15 cellular contexts compared by ENCODE assay signal in the genomic region with DNA sequence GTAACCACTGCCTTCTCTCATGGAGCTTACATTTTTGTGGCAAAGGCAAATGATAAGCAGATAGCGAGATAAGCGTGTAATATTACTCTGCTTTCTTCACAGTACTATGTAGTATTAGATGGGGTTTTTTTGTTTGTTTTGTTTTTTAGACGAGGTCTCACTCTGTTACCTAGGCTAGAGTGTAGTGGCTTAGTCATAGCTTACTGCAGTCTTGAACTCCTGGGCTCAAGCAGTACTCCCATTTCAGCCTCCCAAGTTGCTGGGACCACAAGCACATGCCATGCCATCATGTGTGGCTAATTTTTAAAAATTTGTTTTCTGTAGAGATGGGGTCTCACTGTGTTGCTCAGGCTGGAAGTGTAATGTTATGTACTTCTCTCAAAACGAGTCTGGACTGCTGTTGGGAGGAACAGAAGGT. TPM values are rescaled to one million over a fixed set of nuclear protein-coding genes. Genes with fewer than 3 reads are reported as not detected.
DNase-seq lines count a peak whose midpoint lies in the region; ATAC-seq, FAIRE-seq and TF ChIP-seq lines count a peak whose summit lies in the region.
"Had no signal": no experiment of that assay in that cellular context is flagged by ENCODE, and none has a peak within 500 bp of the region (broad histone marks: within the 10 kb centered on the region; RNA-seq: fewer than 3 reads in every experiment).

No MANE protein-coding gene starts in this region.

- intact Hi-C loops in GM12878 (cut with micrococcal nuclease; ENCODE audit: unreplicated experiment): no loop called here
- intact Hi-C loops in gastrocnemius medialis (cut with DNase I; ENCODE audit: low total_unique reads): no loop called here
- intact Hi-C loops in head of caudate nucleus (cut with DNase I): no loop called here

- 71% methylated on average over 4 of the region's 4 CpGs for WGBS in GM12878 (ENCODE audit: insufficient coverage, insufficient replicate concordance, low lambda C conversion rate, missing lambda C conversion rate)

- H3K36me3 ChIP-seq in GM12878 (ENCODE audit: control insufficient read depth in 2 of 2, insufficient read depth in 2 of 2, low read length in 1 of 2): peaks cover 0 to 14% of the 10 kb centered on the region in 2 experiments; a peak in 2 of 4 replicates
- H3K36me3 ChIP-seq in gastrocnemius medialis: no peaks in the 10 kb centered on the region

- no peak overlapping the region for H3K4me3 ChIP-seq in GM12878
- peak overlapping the region in 1 of 4 donors; percentile 6 for H3K4me3 ChIP-seq in gastrocnemius medialis
- H3K4me3 ChIP-seq: body of pancreas had no signal

- TF ChIP-seq EP300 in GM12878 (IDR thresholded peaks at IDR 0.05; ENCODE audit: borderline replicate concordance in 1 of 2, control insufficient read depth in 1 of 2, low read depth in 2 of 2, low read length in 2 of 2): no peak

- no peaks in the 10 kb centered on the region for H3K9me3 Mint-ChIP-seq in T-helper 1 cell treated with Interleukin-12 subunit alpha and Interleukin-12 subunit beta and Interleukin-4 antibody, amounts not matched to agents 30 μg/mL and 1 μg/mL, for 36 hours
- H3K9me3 Mint-ChIP-seq: nephron had no signal

- H4K20me1 ChIP-seq in GM12878 (ENCODE audit: control insufficient read depth, insufficient read depth): no peaks in the 10 kb centered on the region; the same call in 1 of the 2 replicates

- H3K9ac ChIP-seq in GM12878 (ENCODE audit: control insufficient read depth, insufficient read depth, low read length): no peak overlapping the region

- H3K4me2 ChIP-seq in GM12878 (ENCODE audit: control insufficient read depth, insufficient read depth): no peak overlapping the region

- TF ChIP-seq RAD21 in GM12878 (IDR thresholded peaks at IDR 0.05; ENCODE audit: insufficient read depth, low read depth, low read length): no peak

- DNase-seq in T-helper 1 cell: no peak
- peak; percentile 43 for DNase-seq in MV-4-11 (lab: John Stamatoyannopoulos, UW)
- no peak for DNase-seq in GM12878 (ENCODE audit: low read depth, low spot score)
- DNase-seq in gastrocnemius medialis: no peak
- DNase-seq in head of caudate nucleus: no peak
- no peak for DNase-seq in substantia nigra (lab: John Stamatoyannopoulos, UW)
- DNase-seq: activated CD4-positive, alpha-beta T cell treated with anti-CD3 and anti-CD28 coated beads, Interleukin-2, amount 50 U/mL, for 4 hours; body of pancreas; NCI-H510A treated with DMSO at 0.1 percent for 48 hours; stimulated activated CD4-positive, alpha-beta T cell treated with anti-CD3 and anti-CD28 coated beads, Interleukin-12 subunit alpha, Interleukin-12 subunit beta, amount 100 ng/mL, for 4 hours; stimulated activated CD8-positive, alpha-beta memory T cell treated with anti-CD3 and anti-CD28 coated beads, Interleukin-4, amount 100 ng/mL, for 48 hours had no signal

- SMC1A ChIA-PET in GM12878 (lab: Charles Lee; ENCODE audit: uncharacterized antibody, unreplicated experiment): interaction anchor here (1.0 to 3.4 kb wide), 11 partner anchors 10 to 141 kb away, joined by 3 to 28 read pairs (median 4); no protein-coding TSS in a partner anchor

- no peaks in the 10 kb centered on the region for H3K27me3 Mint-ChIP-seq in T-helper 1 cell treated with Interleukin-12 subunit alpha and Interleukin-12 subunit beta and Interleukin-4 antibody, amounts not matched to agents 30 μg/mL and 1 μg/mL, for 36 hours (ENCODE audit: low read depth)

- peak overlapping the region; percentile 17 for H3K4me3 Mint-ChIP-seq in T-helper 1 cell treated with Interleukin-12 subunit alpha and Interleukin-12 subunit beta and Interleukin-4 antibody, amounts not matched to agents 30 μg/mL and 1 μg/mL, for 36 hours
- H3K4me3 Mint-ChIP-seq: nephron had no signal

- RAD21 ChIA-PET in GM12878 (lab: Charles Lee; ENCODE audit: unreplicated experiment): interaction anchor here (0.6 to 3.3 kb wide), 7 partner anchors 10 to 152 kb away, joined by 3 to 15 read pairs (median 3); no protein-coding TSS in a partner anchor

- H3K9me3 ChIP-seq in GM12878 (replicated peaks; ENCODE audit: control insufficient read depth, insufficient read depth, low read length) (peaks cover 10% of the 10 kb centered on the region), gastrocnemius medialis (no peaks in the 10 kb centered on the region)
- H3K9me3 ChIP-seq: body of pancreas had no signal

- H3K27ac ChIP-seq in GM12878 (ENCODE audit: control insufficient read depth, insufficient read depth): no peak overlapping the region
- H3K27ac ChIP-seq in gastrocnemius medialis: peak overlapping the region; percentile 58 to 92 (median 86)
- H3K27ac ChIP-seq in substantia nigra (ENCODE audit: low read depth, low read length, poor library complexity, severe bottlenecking): no peak overlapping the region
- H3K27ac ChIP-seq: 22Rv1, body of pancreas had no signal

- H3K4me1 Mint-ChIP-seq in T-helper 1 cell treated with Interleukin-12 subunit alpha and Interleukin-12 subunit beta and Interleukin-4 antibody, amounts not matched to agents 30 μg/mL and 1 μg/mL, for 36 hours (ENCODE audit: low read depth): peaks cover 53% of the 10 kb centered on the region

- no peak overlapping the region for H2AFZ ChIP-seq in GM12878 (ENCODE audit: control insufficient read depth, low read depth, low read length)

- no peak for FAIRE-seq in GM12878 (lab: Jason Lieb, UNC)

- CTCF ChIA-PET in GM12878 (lab: Yijun Ruan, JAX): interaction anchor here (0.6 to 1.7 kb wide), 3 partner anchors 14 to 22 kb away, joined by 3 to 6 read pairs (median 4); no protein-coding TSS in a partner anchor

- peak; percentile 47 for ATAC-seq in GM12878
- ATAC-seq in gastrocnemius medialis: no peak
- no peak for ATAC-seq in HG02973 (IDR thresholded peaks at IDR 0.05; ENCODE audit: unreplicated experiment)
- ATAC-seq: body of pancreas had no signal

- H3K4me1 ChIP-seq in GM12878 (ENCODE audit: control insufficient read depth, insufficient read depth, low read length) (peaks cover 7% of the 10 kb centered on the region), gastrocnemius medialis (peaks cover 87 to 91% of the 10 kb centered on the region in 2 donors)

- peak overlapping the region; percentile 43 for H3K27ac Mint-ChIP-seq in T-helper 1 cell treated with Interleukin-12 subunit alpha and Interleukin-12 subunit beta and Interleukin-4 antibody, amounts not matched to agents 30 μg/mL and 1 μg/mL, for 36 hours
- H3K27ac Mint-ChIP-seq: nephron had no signal

- TF ChIP-seq POLR2A in GM12878 (IDR thresholded peaks at IDR 0.05; ENCODE audit: low read depth, low read length) (no peak), gastrocnemius medialis (IDR thresholded peaks at IDR 0.05) (no peak)

- no peaks in the 10 kb centered on the region for H3K27me3 ChIP-seq in GM12878 (replicated peaks in 1 of 2; ENCODE audit: control insufficient read depth in 2 of 2, insufficient read depth in 2 of 2, low read length in 1 of 2)
- no peaks in the 10 kb centered on the region for H3K27me3 ChIP-seq in gastrocnemius medialis
- H3K27me3 ChIP-seq: body of pancreas had no signal

- in situ Hi-C loops in GM12878 (cut with MboI) (no loop called here), gastrocnemius medialis (cut with MboI; ENCODE audit: low sequenced_read_pairs in 4 of 4) (no loop called here)

- H3K36me3 Mint-ChIP-seq in T-helper 1 cell treated with Interleukin-12 subunit alpha and Interleukin-12 subunit beta and Interleukin-4 antibody, amounts not matched to agents 30 μg/mL and 1 μg/mL, for 36 hours (ENCODE audit: low read depth): peaks cover 21% of the 10 kb centered on the region

- BruUV-seq in GM12878 (replicated peaks; lab: Mats Ljungman, UMichigan): no TSS peak

- TF ChIP-seq CTCF in GM12878 (IDR thresholded peaks at IDR 0.05 in 2 of 3, conservative IDR thresholded peaks at IDR 0.05 in 1 of 3; ENCODE audit: control insufficient read depth in 2 of 3, extremely low read depth in 1 of 3, insufficient read depth in 1 of 3, low read depth in 3 of 3, low read length in 3 of 3) (no peak), gastrocnemius medialis (IDR thresholded peaks at IDR 0.05 in 4 of 5, conservative IDR thresholded peaks at IDR 0.05 in 1 of 5) (no peak)

- H3K79me2 ChIP-seq in GM12878 (ENCODE audit: control insufficient read depth, insufficient read depth, low read length): peaks cover 96% of the 10 kb centered on the region

- POLR2A ChIA-PET in GM12878 (lab: Charles Lee): interaction anchor here (0.7 kb wide), 1 partner anchor 10 kb away, joined by 3 read pairs; no protein-coding TSS in a partner anchor

TF ChIP-seq in GM12878, 131 proteins besides CTCF, POLR2A, EP300 and RAD21:
- TF ChIP-seq, protein P1, sequence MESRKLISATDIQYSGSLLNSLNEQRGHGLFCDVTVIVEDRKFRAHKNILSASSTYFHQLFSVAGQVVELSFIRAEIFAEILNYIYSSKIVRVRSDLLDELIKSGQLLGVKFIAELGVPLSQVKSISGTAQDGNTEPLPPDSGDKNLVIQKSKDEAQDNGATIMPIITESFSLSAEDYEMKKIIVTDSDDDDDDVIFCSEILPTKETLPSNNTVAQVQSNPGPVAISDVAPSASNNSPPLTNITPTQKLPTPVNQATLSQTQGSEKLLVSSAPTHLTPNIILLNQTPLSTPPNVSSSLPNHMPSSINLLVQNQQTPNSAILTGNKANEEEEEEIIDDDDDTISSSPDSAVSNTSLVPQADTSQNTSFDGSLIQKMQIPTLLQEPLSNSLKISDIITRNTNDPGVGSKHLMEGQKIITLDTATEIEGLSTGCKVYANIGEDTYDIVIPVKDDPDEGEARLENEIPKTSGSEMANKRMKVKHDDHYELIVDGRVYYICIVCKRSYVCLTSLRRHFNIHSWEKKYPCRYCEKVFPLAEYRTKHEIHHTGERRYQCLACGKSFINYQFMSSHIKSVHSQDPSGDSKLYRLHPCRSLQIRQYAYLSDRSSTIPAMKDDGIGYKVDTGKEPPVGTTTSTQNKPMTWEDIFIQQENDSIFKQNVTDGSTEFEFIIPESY (IDR thresholded peaks at IDR 0.05): 0 out of 2 replicates have a peak, but pooled peaks have one; percentile 23
- TF ChIP-seq NR2F1 (conservative IDR thresholded peaks at IDR 0.05): no peak

RNA-seq across cellular contexts. Expression of a gene that starts 22.9 kb away (rescaled TPM):
- 485 and 489 TPM in 2 replicates for total RNA-seq in GM12878 (2013; cell fraction: nucleolus; rRNA removed)
- total RNA-seq in GM12878 (2014; rRNA removed) (337 and 351 TPM in 2 replicates), GM12878 (2014; rRNA removed; fragmentation: Illumina TruSeq; extraction: Trizol) (218 TPM in 2 replicates), GM12878 (2021) (239 and 247 TPM in 2 replicates), gastrocnemius medialis (100 to 1,000 TPM; 519 to 597 (median 557) TPM)
- 64.8 TPM for polyA plus RNA-seq in GM12878 (2011; ENCODE audit: low read depth)
- polyA plus RNA-seq in GM12878 (2011; rRNA removed) (80.9 and 82.1 TPM in 2 replicates), GM12878 (2014; fragmentation: Illumina TruSeq; extraction: Trizol) (200 and 216 TPM in 2 replicates), GM12878 (2014; fragmentation: Nextera tagmentation; extraction: Ambion mirVana) (10 to 100 TPM; 59.6 to 73.3 TPM), GM12878 (2014; rRNA removed) (132 and 143 TPM in 2 replicates), GM12878 (2016; fragmentation: Nextera tagmentation; extraction: Ambion mirVana) (100 to 1,000 TPM; 141 to 146 TPM)
- polyA plus RNA-seq in GM12878 (2011; cell fraction: cytosol; rRNA removed): 104 and 129 TPM in 2 replicates
- 52.1 and 62.2 TPM in 2 replicates for polyA plus RNA-seq in GM12878 (2011; cell fraction: nucleus; rRNA removed)
- polyA plus RNA-seq in GM12878 (2012): 94.4 and 94.6 TPM in 2 replicates
- 286 and 329 TPM in 2 replicates for polyA minus RNA-seq in GM12878 (2011; rRNA and poly(A)+ RNA removed)
- polyA minus RNA-seq in GM12878 (2011; cell fraction: cytosol; rRNA and poly(A)+ RNA removed): 138 and 193 TPM in 2 replicates
- polyA minus RNA-seq in GM12878 (2011; cell fraction: nucleus; rRNA and poly(A)+ RNA removed): 137 and 215 TPM in 2 replicates

Comparison
In these comparisons a context has a peak if more than half of its experiments do, and no peak if none do; other contexts are left out.
1. H3K27ac ChIP-seq: peak in gastrocnemius medialis (4 of 4); none in GM12878 (single experiment) and substantia nigra (single experiment).